7 cellular contexts compared by ENCODE assay signal in the genomic region with DNA sequence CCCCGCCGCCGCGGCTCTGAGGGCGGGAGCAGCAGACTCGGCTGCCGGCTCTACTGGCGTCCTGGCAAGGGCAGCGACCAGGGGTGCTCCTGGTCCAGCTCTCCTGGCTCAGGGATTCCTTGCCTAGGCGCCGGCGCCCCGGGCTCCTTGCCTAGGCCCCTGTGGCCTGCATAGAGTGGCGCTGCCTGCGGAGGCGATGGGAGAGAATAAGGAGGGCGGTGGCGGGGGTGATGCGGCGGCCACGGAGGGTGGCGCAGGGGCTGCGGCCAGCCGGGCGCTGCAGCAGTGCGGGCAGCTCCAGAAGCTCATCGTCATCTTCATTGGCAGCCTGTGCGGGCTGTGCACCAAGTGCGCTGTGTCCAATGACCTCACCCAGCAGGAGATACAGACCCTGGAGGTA.
DNase-seq lines count a peak whose midpoint lies in the region; ATAC-seq and TF ChIP-seq lines count a peak whose summit lies in the region.
"Not testable (repeated sequence)": the region's sequence is repeated elsewhere in the genome, so short reads cannot be mapped to it uniquely, and the experiment has no call there.

No MANE protein-coding gene starts in this region.

- not testable (repeated sequence) for H3K9me3 Mint-ChIP-seq in activated CD8-positive, alpha-beta T cell treated with anti-CD3 and anti-CD28 coated beads for 36 hours; MCF 10A (ENCODE audit: unreplicated experiment); natural killer cell; stimulated activated naive CD8-positive, alpha-beta T cell treated with anti-CD3 and anti-CD28 coated beads, Interleukin-15, amount 100 ng/mL, for 72 hours

- H3K4me1 Mint-ChIP-seq in activated CD8-positive, alpha-beta T cell treated with anti-CD3 and anti-CD28 coated beads for 36 hours (ENCODE audit: low read depth); MCF 10A (ENCODE audit: insufficient read depth, unreplicated experiment); natural killer cell; stimulated activated naive CD8-positive, alpha-beta T cell treated with anti-CD3 and anti-CD28 coated beads, Interleukin-15, amount 100 ng/mL, for 72 hours: not testable (repeated sequence)

- not testable (repeated sequence) for H3K27ac ChIP-seq in Panc1 (ENCODE audit: low read length); heart left ventricle

- not testable (repeated sequence) for H3K36me3 ChIP-seq in Panc1 (ENCODE audit: control insufficient read depth, insufficient read depth, low read length); heart left ventricle

- H3K9me3 ChIP-seq in Panc1 (ENCODE audit: control insufficient read depth, insufficient read depth, low read depth, low read length); heart left ventricle: not testable (repeated sequence)

- H3K4me1 ChIP-seq in Panc1 (ENCODE audit: control insufficient read depth, insufficient read depth, low read length); heart left ventricle: not testable (repeated sequence)

- in situ Hi-C loops in Panc1 (cut with HindIII; ENCODE audit: low pct_unique_long_range_greater_than_20kb, low sequenced_read_pairs) = not testable (repeated sequence)

- BruUV-seq in Panc1 (replicated peaks; lab: Mats Ljungman, UMichigan); MCF 10A (replicated peaks; lab: Mats Ljungman, UMichigan): not testable (repeated sequence)

- CTCF ChIA-PET in Panc1 (lab: Charles Lee); activated CD8-positive, alpha-beta T cell treated with anti-CD3 and anti-CD28 coated beads for 36 hours (lab: Charles Lee); MCF 10A (lab: Yijun Ruan, JAX): not testable (repeated sequence)

- not testable (repeated sequence) for TF ChIP-seq POLR2A in heart left ventricle (IDR thresholded peaks at IDR 0.05)

- H3K36me3 Mint-ChIP-seq in activated CD8-positive, alpha-beta T cell treated with anti-CD3 and anti-CD28 coated beads for 36 hours (ENCODE audit: low read depth); MCF 10A (ENCODE audit: insufficient read depth, unreplicated experiment); natural killer cell: not testable (repeated sequence)

- peak overlapping the region; percentile 49 for H3K4me3 Mint-ChIP-seq in activated CD8-positive, alpha-beta T cell treated with anti-CD3 and anti-CD28 coated beads for 36 hours
- H3K4me3 Mint-ChIP-seq in MCF 10A (ENCODE audit: unreplicated experiment) (peak overlapping the region; percentile 44), natural killer cell (peak overlapping the region; percentile 70)
- peak overlapping the region; percentile 70 to 88 for H3K4me3 Mint-ChIP-seq in stimulated activated naive CD8-positive, alpha-beta T cell treated with anti-CD3 and anti-CD28 coated beads, Interleukin-15, amount 100 ng/mL, for 72 hours

- POLR2A ChIA-PET in Panc1 (lab: Charles Lee); activated CD8-positive, alpha-beta T cell treated with anti-CD3 and anti-CD28 coated beads for 36 hours (lab: Charles Lee); MCF 10A (lab: Yijun Ruan, JAX): not testable (repeated sequence)

- not testable (repeated sequence) for TF ChIP-seq CTCF in Panc1 (IDR thresholded peaks at IDR 0.05); activated CD8-positive, alpha-beta T cell treated with anti-CD3 and anti-CD28 coated beads for 36 hours (IDR thresholded peaks at IDR 0.05); MCF 10A (IDR thresholded peaks at IDR 0.05; ENCODE audit: unreplicated experiment); heart left ventricle (IDR thresholded peaks at IDR 0.05); natural killer cell (IDR thresholded peaks at IDR 0.05)

- DNase-seq in Panc1 (ENCODE audit: low read depth, low spot score); activated CD8-positive, alpha-beta T cell treated with anti-CD3 and anti-CD28 coated beads for 36 hours; MCF 10A (ENCODE audit: unreplicated experiment); natural killer cell; stimulated activated naive CD8-positive, alpha-beta T cell treated with anti-CD3 and anti-CD28 coated beads, Interleukin-15, amount 100 ng/mL, for 72 hours: not testable (repeated sequence)
- peak in 1 of 5 donors; percentile 28 for DNase-seq in heart left ventricle

- H3K27me3 Mint-ChIP-seq in activated CD8-positive, alpha-beta T cell treated with anti-CD3 and anti-CD28 coated beads for 36 hours; MCF 10A (ENCODE audit: insufficient read depth, unreplicated experiment); natural killer cell (ENCODE audit: low read depth in 2 of 2): not testable (repeated sequence)
- H3K27me3 Mint-ChIP-seq in stimulated activated naive CD8-positive, alpha-beta T cell treated with anti-CD3 and anti-CD28 coated beads, Interleukin-15, amount 100 ng/mL, for 72 hours = peaks cover 16% of the 10 kb centered on the region

- H3K27ac Mint-ChIP-seq in activated CD8-positive, alpha-beta T cell treated with anti-CD3 and anti-CD28 coated beads for 36 hours; MCF 10A (ENCODE audit: low read depth, unreplicated experiment); stimulated activated naive CD8-positive, alpha-beta T cell treated with anti-CD3 and anti-CD28 coated beads, Interleukin-15, amount 100 ng/mL, for 72 hours: not testable (repeated sequence)
- H3K27ac Mint-ChIP-seq in natural killer cell = peak overlapping the region in 1 of 2 donors; percentile 75

- not testable (repeated sequence) for H3K27me3 ChIP-seq in Panc1 (ENCODE audit: control insufficient read depth, insufficient read depth, low read length); heart left ventricle

- not testable (repeated sequence) for ATAC-seq in Panc1; activated CD8-positive, alpha-beta T cell treated with anti-CD3 and anti-CD28 coated beads for 36 hours; heart left ventricle; natural killer cell; stimulated activated naive CD8-positive, alpha-beta T cell treated with anti-CD3 and anti-CD28 coated beads, Interleukin-15, amount 100 ng/mL, for 72 hours

- intact Hi-C loops in Panc1 (cut with micrococcal nuclease; ENCODE audit: unreplicated experiment); activated CD8-positive, alpha-beta T cell treated with anti-CD3 and anti-CD28 coated beads for 36 hours (cut with micrococcal nuclease); MCF 10A (cut with micrococcal nuclease); heart left ventricle (cut with DNase I); natural killer cell (cut with micrococcal nuclease): not testable (repeated sequence)

- WGBS in heart left ventricle, 4 donors = 8 to 28% (median 27%) methylated on average over 5 to 23 of the region's 29 CpGs

- H3K4me3 ChIP-seq in GM08714 (ENCODE audit: low read length) = peak overlapping the region; percentile 49; the same call in 1 of the 2 replicates
- peak overlapping the region; percentile 48 to 56; a peak in 3 of 4 replicates for H3K4me3 ChIP-seq in Panc1 (ENCODE audit: low read depth in 2 of 2, low read length in 2 of 2)
- peak overlapping the region in 11 of 12 donors; percentile 21 to 56 (median 53) for H3K4me3 ChIP-seq in heart left ventricle
